Comparison of ENCODE assay signal across 19 cellular contexts in genomic region chrX:66544181-66544580, GRCh38.
"Had no signal": no experiment of that assay in that cellular context is flagged by ENCODE, and none has a peak within 500 bp of the region (broad histone marks: within the 10 kb centered on the region; RNA-seq: fewer than 3 reads in every experiment).

No MANE protein-coding gene starts in this region.

- H3K4me1 ChIP-seq: neural progenitor cell, parathyroid adenoma, right lobe of liver, testis, tibial artery had no signal

- H3K79me2 ChIP-seq: parathyroid adenoma had no signal

- H3K27me3 ChIP-seq: neural progenitor cell, right lobe of liver, testis, tibial artery had no signal

- H3K9ac ChIP-seq: neural progenitor cell, parathyroid adenoma had no signal

- DNase-seq: cortex of kidney; effector memory CD8-positive, alpha-beta T cell; head of caudate nucleus; mesenchymal stem cell; mucosa of descending colon; naive thymus-derived CD4-positive, alpha-beta T cell; right lobe of liver; stimulated activated CD4-positive, alpha-beta T cell treated with anti-CD3 and anti-CD28 coated beads, Interleukin-12 subunit alpha, Interleukin-12 subunit beta, amount 100 ng/mL, for 4 hours; stimulated activated CD4-positive, alpha-beta T cell treated with anti-CD3 and anti-CD28 coated beads, Interleukin-1b, Interleukin-23, amount 100 ng/mL, for 48 hours; stimulated activated CD4-positive, alpha-beta T cell treated with anti-CD3 and anti-CD28 coated beads, Interleukin-4, amount 100 ng/mL, for 1 hour; stimulated activated CD8-positive, alpha-beta memory T cell treated with anti-CD3 and anti-CD28 coated beads, Interleukin-4, amount 100 ng/mL, for 48 hours; stimulated activated naive CD4-positive, alpha-beta T cell treated with Interleukin-2 at 50 U/mL for 16 hours; substantia nigra; testis; tibial artery had no signal

- H3K4me2 ChIP-seq: neural progenitor cell, smooth muscle cell had no signal

- H3K4me3 ChIP-seq: lung, mucosa of descending colon, neural progenitor cell, right lobe of liver, smooth muscle cell, testis, tibial artery had no signal

- H2AFZ ChIP-seq: neural progenitor cell, parathyroid adenoma had no signal

- ATAC-seq: effector memory CD8-positive, alpha-beta T cell; mucosa of descending colon; naive thymus-derived CD4-positive, alpha-beta T cell had no signal

- H3K27ac ChIP-seq: neural progenitor cell, parathyroid adenoma, right lobe of liver, testis, tibial artery had no signal

- H3K9me3 ChIP-seq: mucosa of descending colon, right lobe of liver, testis, tibial artery had no signal

- H3K36me3 ChIP-seq: neural progenitor cell, right lobe of liver, tibial artery had no signal
